In genomic region chr5:126100767-126101166, GRCh38 we compare ENCODE assay signal across 10 cellular contexts.
DNase-seq lines count a peak whose midpoint lies in the region; ATAC-seq, FAIRE-seq and TF ChIP-seq lines count a peak whose summit lies in the region.
"Had no signal": no experiment of that assay in that cellular context is flagged by ENCODE, and none has a peak within 500 bp of the region (broad histone marks: within the 10 kb centered on the region; RNA-seq: fewer than 3 reads in every experiment).

No MANE protein-coding gene starts in this region.

- TF ChIP-seq CTCF in 22Rv1 (IDR thresholded peaks at IDR 0.05) (peak; percentile 66), PC-3 (conservative IDR thresholded peaks at IDR 0.05; ENCODE audit: low read depth, low read length) (peak; percentile 40; the same call in 1 of the 2 replicates), fibroblast of pulmonary artery (IDR thresholded peaks at IDR 0.05; ENCODE audit: low read length, missing control alignments) (peak; percentile 32), kidney (IDR thresholded peaks at IDR 0.05; ENCODE audit: borderline replicate concordance, extremely low read depth, insufficient read depth) (no peak)

- no peaks in the 10 kb centered on the region for H3K9me3 ChIP-seq in PC-3 (ENCODE audit: low read length)
- H3K9me3 ChIP-seq in kidney (ENCODE audit: control insufficient read depth in 1 of 2, low read length in 2 of 2), result no peaks in the 10 kb centered on the region

- H3K4me1 ChIP-seq in PC-3 (ENCODE audit: insufficient read depth, low read length) (no peaks in the 10 kb centered on the region), kidney (ENCODE audit: control insufficient read depth in 1 of 2, insufficient read depth in 1 of 2, low read depth in 1 of 2, low read length in 2 of 2) (no peaks in the 10 kb centered on the region)

- DNase-seq in ELF-1 (ENCODE audit: low read depth, low spot score) (peak; percentile 15), PC-3 (no peak), fibroblast of pulmonary artery (ENCODE audit: low read depth) (peak; percentile 11), 8988T (no peak), islet precursor cell (no peak), NCI-H2081 treated with DMSO at 0.1 percent for 48 hours (lab: John Stamatoyannopoulos, UW) (no peak), kidney (no peak)
- DNase-seq: CD8-positive, alpha-beta T cell; MV-4-11 had no signal

- no peaks in the 10 kb centered on the region for H3F3A ChIP-seq in PC-3 (ENCODE audit: low read length, unreplicated experiment)

- no peaks in the 10 kb centered on the region for H3K79me2 ChIP-seq in PC-3 (ENCODE audit: low read length)

- intact Hi-C loops in PC-3 (cut with micrococcal nuclease), result no loop called here
- intact Hi-C loops in kidney (cut with DNase I), result no loop called here

- FAIRE-seq in kidney (lab: Jason Lieb, UNC), result no peak

- H3K27me3 ChIP-seq in PC-3 (ENCODE audit: low read length), result no peaks in the 10 kb centered on the region

- H2AFZ ChIP-seq in PC-3 (ENCODE audit: low read length), result no peak overlapping the region

- H3K4me2 ChIP-seq in PC-3 (ENCODE audit: low read length), result no peak overlapping the region

- CTCF ChIA-PET in PC-3 (lab: Charles Lee), result no interaction called here

- BruUV-seq in PC-3 (replicated peaks; lab: Mats Ljungman, UMichigan), result no TSS peak

- no peak overlapping the region for H3K27ac ChIP-seq in 22Rv1
- H3K27ac ChIP-seq in PC-3 (ENCODE audit: low read length), result no peak overlapping the region
- no peak overlapping the region for H3K27ac ChIP-seq in kidney (ENCODE audit: low read depth in 2 of 2, low read length in 2 of 2)

- H4K20me1 ChIP-seq in PC-3 (ENCODE audit: low read length), result no peaks in the 10 kb centered on the region

- H3K36me3 ChIP-seq in PC-3 (ENCODE audit: low read depth, low read length) (no peaks in the 10 kb centered on the region), kidney (ENCODE audit: control insufficient read depth in 1 of 2, insufficient read depth in 2 of 2, low read length in 2 of 2) (no peaks in the 10 kb centered on the region)

- no peaks in the 10 kb centered on the region for H3K9me2 ChIP-seq in PC-3 (replicated peaks; ENCODE audit: low read length)

- ATAC-seq in PC-3, result no peak
- ATAC-seq: CD8-positive, alpha-beta T cell had no signal

- no peak overlapping the region for H3K9ac ChIP-seq in PC-3 (ENCODE audit: low read length)
- H3K9ac ChIP-seq in kidney (ENCODE audit: low read length in 2 of 2), result no peak overlapping the region

- H3K4me3 ChIP-seq in PC-3 (ENCODE audit: low read length) (no peak overlapping the region), fibroblast of pulmonary artery (replicated peaks; ENCODE audit: low read depth, low read length) (no peak overlapping the region), kidney (ENCODE audit: low read length in 2 of 2) (no peak overlapping the region)

- POLR2A ChIA-PET in PC-3 (lab: Charles Lee; ENCODE audit: unreplicated experiment), result no interaction called here

Comparison
In these comparisons a context has a peak if more than half of its experiments do, and no peak if none do; other contexts are left out.
1. DNase-seq: peak in ELF-1 (single experiment) and fibroblast of pulmonary artery (single experiment); none in PC-3 (single experiment), 8988T (single experiment), islet precursor cell (single experiment), NCI-H2081 treated with DMSO at 0.1 percent for 48 hours (single experiment) and kidney (single experiment).